In the genomic region with DNA sequence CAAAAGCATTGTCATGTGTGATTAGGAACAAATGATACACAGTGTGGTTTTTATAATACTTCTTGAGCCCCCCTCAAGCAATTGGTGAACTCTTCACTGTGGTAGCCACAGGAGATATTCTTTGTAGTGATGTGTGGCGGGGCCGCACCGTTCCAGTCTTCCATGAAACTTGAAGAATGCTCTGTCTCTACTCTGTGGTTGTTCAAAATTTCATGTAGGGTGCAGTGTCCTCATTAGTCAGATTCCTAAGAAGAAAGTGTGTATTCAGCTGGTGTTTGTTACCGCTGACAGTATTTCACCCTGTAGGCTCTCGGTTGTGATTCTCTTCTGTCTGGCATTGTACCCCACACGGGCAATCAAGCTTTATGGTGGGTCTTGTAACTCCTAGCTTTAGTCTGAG, we compare ENCODE assay signal across 9 cellular contexts. TPM values are rescaled to one million over a fixed set of nuclear protein-coding genes. Genes with fewer than 3 reads are reported as not detected.
DNase-seq lines count a peak whose midpoint lies in the region; ATAC-seq and TF ChIP-seq lines count a peak whose summit lies in the region.
"Had no signal": no experiment of that assay in that cellular context is flagged by ENCODE, and none has a peak within 500 bp of the region (broad histone marks: within the 10 kb centered on the region; RNA-seq: fewer than 3 reads in every experiment).

No MANE protein-coding gene starts in this region.

- peaks cover 49% of the 10 kb centered on the region for H3K36me3 Mint-ChIP-seq in T-helper 2 cell treated with Interferon-gamma antibody and Interleukin-4, amounts not matched to agents 5 μg/mL and 100 μg/mL, for 36 hours (ENCODE audit: low read depth)
- peaks cover 2 to 15% (median 12%) of the 10 kb centered on the region in 5 donors for H3K36me3 Mint-ChIP-seq in naive thymus-derived CD4-positive, alpha-beta T cell

- H3K9me3 ChIP-seq in DND-41 (ENCODE audit: insufficient read depth, low read length, severe bottlenecking): no peaks in the 10 kb centered on the region
- no peaks in the 10 kb centered on the region for H3K9me3 ChIP-seq in naive thymus-derived CD4-positive, alpha-beta T cell (ENCODE audit: control insufficient read depth in 2 of 3, low read length in 3 of 3)

- H3K4me2 ChIP-seq in DND-41 (ENCODE audit: insufficient read depth, low read length): no peak overlapping the region

- H3K4me1 ChIP-seq in DND-41 (ENCODE audit: insufficient read depth, low read length): peaks cover 27% of the 10 kb centered on the region
- peaks cover 27 to 58% of the 10 kb centered on the region in 2 donors for H3K4me1 ChIP-seq in naive thymus-derived CD4-positive, alpha-beta T cell (ENCODE audit: control insufficient read depth in 2 of 2, insufficient read depth in 2 of 2, low read length in 2 of 2)

- H3K27me3 ChIP-seq in DND-41 (ENCODE audit: insufficient read depth, low read length, poor library complexity): no peaks in the 10 kb centered on the region
- no peaks in the 10 kb centered on the region for H3K27me3 ChIP-seq in naive thymus-derived CD4-positive, alpha-beta T cell (ENCODE audit: control insufficient read depth in 2 of 2, insufficient read depth in 2 of 2, low read length in 2 of 2)

- H2AFZ ChIP-seq in DND-41 (ENCODE audit: low read depth, low read length): no peak overlapping the region

- DNase-seq in DND-41 (no peak), pons (ENCODE audit: low spot score) (no peak), substantia nigra (lab: John Stamatoyannopoulos, UW) (no peak), NCI-H2227 treated with DMSO at 0.1 percent for 48 hours (lab: John Stamatoyannopoulos, UW) (no peak), dedifferentiated amniotic fluid mesenchymal stem cell (ENCODE audit: extremely low spot score) (no peak)
- DNase-seq in T-helper 2 cell treated with Interferon-gamma antibody and Interleukin-4, amounts not matched to agents 5 μg/mL and 100 μg/mL, for 36 hours (ENCODE audit: low spot score): no peak
- no peak for DNase-seq in naive thymus-derived CD4-positive, alpha-beta T cell
- DNase-seq: NCI-H345 had no signal

- H3K27me3 Mint-ChIP-seq in T-helper 2 cell treated with Interferon-gamma antibody and Interleukin-4, amounts not matched to agents 5 μg/mL and 100 μg/mL, for 36 hours (ENCODE audit: low read depth): no peaks in the 10 kb centered on the region
- no peaks in the 10 kb centered on the region for H3K27me3 Mint-ChIP-seq in naive thymus-derived CD4-positive, alpha-beta T cell

- ATAC-seq in DND-41 (ENCODE audit: insufficient read depth, low read depth) (peak; percentile 20; the same call in 1 of the 3 replicates), GM19455 (IDR thresholded peaks at IDR 0.05; ENCODE audit: unreplicated experiment) (peak; percentile 11)
- no peak for ATAC-seq in naive thymus-derived CD4-positive, alpha-beta T cell

- peaks cover 64% of the 10 kb centered on the region for H3K4me1 Mint-ChIP-seq in T-helper 2 cell treated with Interferon-gamma antibody and Interleukin-4, amounts not matched to agents 5 μg/mL and 100 μg/mL, for 36 hours (ENCODE audit: low read depth)
- peaks cover 49 to 81% (median 67%) of the 10 kb centered on the region in 7 donors for H3K4me1 Mint-ChIP-seq in naive thymus-derived CD4-positive, alpha-beta T cell

- intact Hi-C loops in naive thymus-derived CD4-positive, alpha-beta T cell (cut with micrococcal nuclease): loop anchor here in 1 of 2 donors (1.0 kb wide), 1 partner anchor 9 kb away; no protein-coding TSS in a partner anchor

- no peak for TF ChIP-seq CTCF in DND-41 (IDR thresholded peaks at IDR 0.05; ENCODE audit: borderline replicate concordance, extremely low read depth, low read length, poor library complexity, severe bottlenecking)

- H3K4me3 ChIP-seq in DND-41 (ENCODE audit: low read depth in 1 of 2, low read length in 2 of 2): no peak overlapping the region
- H3K4me3 ChIP-seq in naive thymus-derived CD4-positive, alpha-beta T cell (ENCODE audit: low read length): peak overlapping the region; percentile 12

- peaks cover 89% of the 10 kb centered on the region for H3K79me2 ChIP-seq in DND-41 (ENCODE audit: insufficient read depth, low read length)

- H3K4me3 Mint-ChIP-seq in T-helper 2 cell treated with Interferon-gamma antibody and Interleukin-4, amounts not matched to agents 5 μg/mL and 100 μg/mL, for 36 hours: peak overlapping the region; percentile 65
- peak overlapping the region; percentile 7 to 64 (median 42) for H3K4me3 Mint-ChIP-seq in naive thymus-derived CD4-positive, alpha-beta T cell

- H3K27ac Mint-ChIP-seq in T-helper 2 cell treated with Interferon-gamma antibody and Interleukin-4, amounts not matched to agents 5 μg/mL and 100 μg/mL, for 36 hours: peak overlapping the region; percentile 82
- peak overlapping the region; percentile 46 to 95 (median 83) for H3K27ac Mint-ChIP-seq in naive thymus-derived CD4-positive, alpha-beta T cell

- no peaks in the 10 kb centered on the region for H3K9me3 Mint-ChIP-seq in T-helper 2 cell treated with Interferon-gamma antibody and Interleukin-4, amounts not matched to agents 5 μg/mL and 100 μg/mL, for 36 hours
- H3K9me3 Mint-ChIP-seq in naive thymus-derived CD4-positive, alpha-beta T cell: no peaks in the 10 kb centered on the region

- peaks cover 46% of the 10 kb centered on the region for H3K36me3 ChIP-seq in DND-41 (ENCODE audit: insufficient read depth, low read length)
- H3K36me3 ChIP-seq in naive thymus-derived CD4-positive, alpha-beta T cell (ENCODE audit: control insufficient read depth in 2 of 3, insufficient read depth in 3 of 3, low read length in 3 of 3): peaks cover 0 to 21% (median 5%) of the 10 kb centered on the region in 3 experiments

- H4K20me1 ChIP-seq in DND-41 (ENCODE audit: insufficient read depth, low read length): peaks cover 70% of the 10 kb centered on the region

- POLR2A ChIA-PET in naive thymus-derived CD4-positive, alpha-beta T cell (lab: Charles Lee): interaction anchor here (0.6 to 2.2 kb wide), 2 partner anchors 9 to 93 kb away, joined by 3 to 8 read pairs; no protein-coding TSS in a partner anchor

- 0 out of 2 replicates have a peak overlapping the region, but pooled peaks have one; percentile 18 for H3K27ac ChIP-seq in DND-41 (ENCODE audit: low read length)
- H3K27ac ChIP-seq in naive thymus-derived CD4-positive, alpha-beta T cell (ENCODE audit: low read depth, low read length): peak overlapping the region; percentile 59
- no peak overlapping the region for H3K27ac ChIP-seq in substantia nigra (ENCODE audit: low read depth, low read length, poor library complexity, severe bottlenecking)

- CTCF ChIA-PET in naive thymus-derived CD4-positive, alpha-beta T cell (lab: Charles Lee): interaction anchor here (0.8 to 1.4 kb wide), 4 partner anchors 9 to 52 kb away, joined by 3 to 5 read pairs (median 4); no protein-coding TSS in a partner anchor

- H3K9ac ChIP-seq in DND-41 (ENCODE audit: low read depth, low read length): no peak overlapping the region

RNA-seq across cellular contexts. Expression of a gene that starts 10.8 kb away (rescaled TPM):
- 10 to 100 TPM; 48.3 to 66.9 (median 58.2) TPM for total RNA-seq in naive thymus-derived CD4-positive, alpha-beta T cell
- 10 to 100 TPM; 12.1 to 13.6 TPM for polyA plus RNA-seq in naive thymus-derived CD4-positive, alpha-beta T cell
